ENCODE assay signal across 19 cellular contexts in genomic region chr11:73149105-73149504, GRCh38. TPM values are rescaled to one million over a fixed set of nuclear protein-coding genes. Genes with fewer than 3 reads are reported as not detected.
DNase-seq lines count a peak whose midpoint lies in the region; ATAC-seq and TF ChIP-seq lines count a peak whose summit lies in the region.
"Had no signal": no experiment of that assay in that cellular context is flagged by ENCODE, and none has a peak within 500 bp of the region (broad histone marks: within the 10 kb centered on the region; RNA-seq: fewer than 3 reads in every experiment).

No MANE protein-coding gene starts in this region.

- H3K4me3 ChIP-seq in SU-DHL-6 (ENCODE audit: insufficient read depth, low read length, poor library complexity, severe bottlenecking), result peak overlapping the region; percentile 3
- H3K4me3 ChIP-seq in left ventricle myocardium inferior, result peak overlapping the region; percentile 44
- no peak overlapping the region for H3K4me3 ChIP-seq in sigmoid colon
- H3K4me3 ChIP-seq in dorsolateral prefrontal cortex, result no peak overlapping the region
- H3K4me3 ChIP-seq: tibial nerve had no signal

- peaks cover 43% of the 10 kb centered on the region for H3F3A ChIP-seq in SU-DHL-6 (ENCODE audit: insufficient read depth)

- DNase-seq in EH (ENCODE audit: low read depth) (peak; percentile 89), left ventricle myocardium inferior (no peak), sigmoid colon (peak; percentile 36), posterior cingulate gyrus (no peak), dorsolateral prefrontal cortex (no peak)
- no peak for DNase-seq in stimulated activated CD4-positive, alpha-beta T cell treated with anti-CD3 and anti-CD28 coated beads, Interleukin-4, amount 100 ng/mL, for 24 hours
- DNase-seq: CD4-positive, alpha-beta T cell; effector memory CD8-positive, alpha-beta T cell; GF-D8; Kasumi-1; NCI-H1048; NCI-H2081; NK-92 treated with Interleukin-12 subunit alpha and Interleukin-12 subunit beta, amount 100 ng/mL, for 24 hours; stimulated activated naive CD4-positive, alpha-beta T cell treated with Interleukin-2 at 50 U/mL for 16 hours; T1000 had no signal

- H3K79me2 ChIP-seq in SU-DHL-6 (ENCODE audit: insufficient read depth, low read length), result no peaks in the 10 kb centered on the region

- H3K9me2 ChIP-seq in SU-DHL-6 (replicated peaks; ENCODE audit: insufficient read depth, low read length), result no peaks in the 10 kb centered on the region

- WGBS in sigmoid colon, 2 donors, result 79 to 84% methylated on average over 2 of the region's 2 CpGs

- no peak for TF ChIP-seq EP300 in sigmoid colon (IDR thresholded peaks at IDR 0.05)

- no peak for TF ChIP-seq CTCF in SU-DHL-6 (IDR thresholded peaks at IDR 0.05; ENCODE audit: insufficient read depth, low read length, poor library complexity, severe bottlenecking)
- no peak for TF ChIP-seq CTCF in left ventricle myocardium inferior (IDR thresholded peaks at IDR 0.05; ENCODE audit: borderline replicate concordance)
- no peak for TF ChIP-seq CTCF in sigmoid colon (IDR thresholded peaks at IDR 0.05)
- TF ChIP-seq CTCF in dorsolateral prefrontal cortex (IDR thresholded peaks at IDR 0.05 in 54 of 56, conservative IDR thresholded peaks at IDR 0.05 in 2 of 56; ENCODE audit: low read depth in 1 of 56, partially characterized antibody in 56 of 56), result no peak

- peak overlapping the region; percentile 65 for H3K27ac ChIP-seq in SU-DHL-6 (ENCODE audit: low read depth, low read length)
- H3K27ac ChIP-seq in left ventricle myocardium inferior (replicated peaks), result peak overlapping the region; percentile 98
- H3K27ac ChIP-seq in sigmoid colon, result peak overlapping the region; percentile 68 to 77 (median 76)
- no peak overlapping the region for H3K27ac ChIP-seq in dorsolateral prefrontal cortex
- H3K27ac ChIP-seq: tibial nerve had no signal

- no peaks in the 10 kb centered on the region for H4K20me1 ChIP-seq in SU-DHL-6 (ENCODE audit: low read depth, low read length)

- TF ChIP-seq POLR2A in sigmoid colon (IDR thresholded peaks at IDR 0.05), result no peak

- no peaks in the 10 kb centered on the region for H3K27me3 ChIP-seq in SU-DHL-6 (ENCODE audit: low read length)
- H3K27me3 ChIP-seq in left ventricle myocardium inferior (ENCODE audit: low read depth), result no peaks in the 10 kb centered on the region
- H3K27me3 ChIP-seq in sigmoid colon, result no peaks in the 10 kb centered on the region
- no peaks in the 10 kb centered on the region for H3K27me3 ChIP-seq in dorsolateral prefrontal cortex
- H3K27me3 ChIP-seq: tibial nerve had no signal

- H3K36me3 ChIP-seq in SU-DHL-6 (ENCODE audit: low read length) (no peaks in the 10 kb centered on the region), left ventricle myocardium inferior (no peaks in the 10 kb centered on the region), sigmoid colon (no peaks in the 10 kb centered on the region)
- H3K36me3 ChIP-seq: tibial nerve had no signal

- ATAC-seq in GM21786 (IDR thresholded peaks at IDR 0.05; ENCODE audit: unreplicated experiment), result no peak
- ATAC-seq: activated CD4-positive, CD25-positive, alpha-beta regulatory T cell treated with anti-CD3 and anti-CD28 coated beads, Interleukin-2, amount 50 U/mL, for 24 hours; effector memory CD8-positive, alpha-beta T cell had no signal

- H3K4me1 ChIP-seq in left ventricle myocardium inferior (peaks cover 90% of the 10 kb centered on the region), sigmoid colon (peaks cover 0 to 54% (median 36%) of the 10 kb centered on the region in 4 donors)

- intact Hi-C loops in left ventricle myocardium inferior (cut with micrococcal nuclease), result no loop called here
- intact Hi-C loops in sigmoid colon (cut with DNase I), result loop anchor here (10.0 kb wide), 1 partner anchor 424 kb away; no protein-coding TSS in a partner anchor
- intact Hi-C loops in posterior cingulate gyrus (cut with DNase I), result loop anchor here (10.0 kb wide), 1 partner anchor 314 kb away; no protein-coding TSS in a partner anchor
- intact Hi-C loops in dorsolateral prefrontal cortex (cut with DNase I), result no loop called here

- H3K9me3 ChIP-seq in SU-DHL-6 (ENCODE audit: insufficient read depth, low read length) (no peaks in the 10 kb centered on the region), left ventricle myocardium inferior (replicated peaks) (no peaks in the 10 kb centered on the region), sigmoid colon (no peaks in the 10 kb centered on the region)
- H3K9me3 ChIP-seq: tibial nerve had no signal

- peak overlapping the region; percentile 28 for H3K4me2 ChIP-seq in SU-DHL-6 (ENCODE audit: low read depth, low read length, poor library complexity, severe bottlenecking)

- H2AFZ ChIP-seq in SU-DHL-6 (ENCODE audit: low read depth, low read length, severe bottlenecking), result no peak overlapping the region

- H3K9ac ChIP-seq in SU-DHL-6 (ENCODE audit: low read length), result peak overlapping the region; percentile 32

RNA-seq across cellular contexts. Expression of gene FCHSD2, which starts 7.0 kb away (rescaled TPM):
- total RNA-seq in left ventricle myocardium inferior (43.4 TPM), sigmoid colon (10 to 100 TPM; 16.4 to 36.3 (median 19.4) TPM), dorsolateral prefrontal cortex (10 to 100 TPM; 35.0 to 92.4 (median 54.7) TPM)
- polyA plus RNA-seq in sigmoid colon, result 10 to 100 TPM in 1 of 3 donors, 1 to 10 TPM in 2; 6.9 to 19.3 (median 7.2) TPM

Comparison
In these comparisons a context has a peak if more than half of its experiments do, and no peak if none do; other contexts are left out.
1. DNase-seq: peak in EH (single experiment) and sigmoid colon (single experiment); none in left ventricle myocardium inferior (single experiment), stimulated activated CD4-positive, alpha-beta T cell treated with anti-CD3 and anti-CD28 coated beads, Interleukin-4, amount 100 ng/mL, for 24 hours (single experiment), posterior cingulate gyrus (0 of 10) and dorsolateral prefrontal cortex (0 of 10).
2. H3K27ac ChIP-seq: peak in SU-DHL-6 (single experiment), left ventricle myocardium inferior (single experiment) and sigmoid colon (4 of 4); none in dorsolateral prefrontal cortex (0 of 59).
3. H3K4me3 ChIP-seq: peak in SU-DHL-6 (single experiment) and left ventricle myocardium inferior (single experiment); none in sigmoid colon (0 of 4) and dorsolateral prefrontal cortex (0 of 59).
4. intact Hi-C loops: an anchor here in sigmoid colon (10.0 kb wide) and posterior cingulate gyrus (10.0 kb wide); none called in left ventricle myocardium inferior and dorsolateral prefrontal cortex.